1 cellular context compared by ENCODE assay signal in the genomic region with DNA sequence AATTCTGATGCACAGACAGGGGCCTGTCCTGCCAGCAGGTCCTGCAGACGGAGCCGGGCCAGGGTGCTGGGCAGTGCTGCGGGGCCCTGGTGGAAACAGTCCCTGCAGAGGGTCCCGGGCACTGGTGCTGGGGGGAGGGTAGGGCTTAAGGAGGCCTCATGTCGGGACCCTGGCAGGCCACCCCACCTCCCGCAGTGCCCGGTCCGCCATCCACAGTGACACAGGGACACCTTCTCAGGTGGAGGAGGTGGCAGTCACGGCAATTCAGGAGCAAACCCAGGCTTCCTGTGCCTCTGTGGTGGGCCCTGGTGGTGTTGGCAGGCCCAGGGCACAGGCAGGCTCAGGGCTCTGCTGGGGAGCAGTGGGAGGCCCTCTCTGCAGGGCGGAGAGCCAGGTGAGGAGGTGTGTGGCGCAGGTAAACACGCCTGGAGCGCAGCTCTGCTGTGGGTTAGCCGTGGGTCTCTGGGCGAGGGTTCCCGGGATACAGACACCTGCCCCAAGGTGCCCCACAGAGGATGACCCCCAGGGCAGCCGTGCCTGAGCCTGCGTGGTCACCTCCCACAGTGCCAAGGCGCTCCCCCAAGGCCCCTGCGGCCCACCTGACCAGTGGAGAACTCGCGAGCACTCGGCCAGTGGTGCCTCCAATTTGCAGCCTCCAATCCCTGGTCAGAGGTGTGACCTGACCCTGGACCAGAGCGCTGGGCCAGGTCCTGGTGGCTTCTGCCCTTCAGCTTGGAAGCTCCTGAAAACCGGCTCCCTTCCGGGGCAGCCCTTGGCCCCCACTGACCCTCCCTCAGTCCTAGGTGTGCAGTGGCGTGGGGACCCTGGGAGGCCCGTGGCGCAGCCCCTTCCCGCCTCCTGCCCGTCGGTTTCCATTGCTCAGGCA.
TF ChIP-seq lines count a peak whose summit lies in the region.

No MANE protein-coding gene starts in this region.

TF ChIP-seq in SK-N-SH, 30 proteins besides CTCF, POLR2A, EP300 and RAD21:
- TF ChIP-seq, protein P1, sequence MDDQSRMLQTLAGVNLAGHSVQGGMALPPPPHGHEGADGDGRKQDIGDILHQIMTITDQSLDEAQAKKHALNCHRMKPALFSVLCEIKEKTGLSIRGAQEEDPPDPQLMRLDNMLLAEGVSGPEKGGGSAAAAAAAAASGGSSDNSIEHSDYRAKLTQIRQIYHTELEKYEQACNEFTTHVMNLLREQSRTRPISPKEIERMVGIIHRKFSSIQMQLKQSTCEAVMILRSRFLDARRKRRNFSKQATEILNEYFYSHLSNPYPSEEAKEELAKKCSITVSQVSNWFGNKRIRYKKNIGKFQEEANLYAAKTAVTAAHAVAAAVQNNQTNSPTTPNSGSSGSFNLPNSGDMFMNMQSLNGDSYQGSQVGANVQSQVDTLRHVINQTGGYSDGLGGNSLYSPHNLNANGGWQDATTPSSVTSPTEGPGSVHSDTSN (IDR thresholded peaks at IDR 0.05) = no peak
- TF ChIP-seq NFIC (IDR thresholded peaks at IDR 0.05; ENCODE audit: borderline replicate concordance) (no peak), TAF1 (IDR thresholded peaks at IDR 0.05; ENCODE audit: borderline replicate concordance, low read depth, low read length) (no peak), GABPA (IDR thresholded peaks at IDR 0.05; ENCODE audit: low read depth) (no peak), FOXM1 (IDR thresholded peaks at IDR 0.05; ENCODE audit: low read depth) (no peak), JUND (IDR thresholded peaks at IDR 0.05) (no peak), MEF2A (IDR thresholded peaks at IDR 0.05; ENCODE audit: borderline replicate concordance, low read depth) (no peak), FOSL2 (IDR thresholded peaks at IDR 0.05; ENCODE audit: borderline replicate concordance, low read depth) (no peak), GATA2 (CRISPR knock-in tag; IDR thresholded peaks at IDR 0.05) (no peak), EZH2phosphoT487 (IDR thresholded peaks at IDR 0.05; ENCODE audit: borderline replicate concordance, low read depth) (no peak), RXRA (IDR thresholded peaks at IDR 0.05; ENCODE audit: borderline replicate concordance, low read depth) (no peak)
- TF ChIP-seq, protein P2, sequence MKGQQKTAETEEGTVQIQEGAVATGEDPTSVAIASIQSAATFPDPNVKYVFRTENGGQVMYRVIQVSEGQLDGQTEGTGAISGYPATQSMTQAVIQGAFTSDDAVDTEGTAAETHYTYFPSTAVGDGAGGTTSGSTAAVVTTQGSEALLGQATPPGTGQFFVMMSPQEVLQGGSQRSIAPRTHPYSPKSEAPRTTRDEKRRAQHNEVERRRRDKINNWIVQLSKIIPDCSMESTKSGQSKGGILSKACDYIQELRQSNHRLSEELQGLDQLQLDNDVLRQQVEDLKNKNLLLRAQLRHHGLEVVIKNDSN (IDR thresholded peaks at IDR 0.05; ENCODE audit: borderline replicate concordance, low read depth) = no peak
